In genomic region chr1:207050428-207050767, GRCh38 we compare ENCODE assay signal across 1 cellular context.
TF ChIP-seq lines count a peak whose summit lies in the region.

No MANE protein-coding gene starts in this region.

TF ChIP-seq in HepG2, 621 proteins besides CTCF, POLR2A, EP300 and RAD21:
- peak; percentile 71; the same call in 1 of the 2 replicates for TF ChIP-seq ZNF572 (CRISPR knock-in tag; IDR thresholded peaks at IDR 0.05)
- no peak; the same call in 1 of the 2 replicates for TF ChIP-seq ZNF784 (CRISPR knock-in tag; IDR thresholded peaks at IDR 0.05; ENCODE audit: borderline replicate concordance)
- TF ChIP-seq KAT7 (CRISPR knock-in tag; IDR thresholded peaks at IDR 0.05; ENCODE audit: borderline replicate concordance): no peak
- TF ChIP-seq MNT (IDR thresholded peaks at IDR 0.05): no peak
- TF ChIP-seq SMAD3 (CRISPR knock-in tag; IDR thresholded peaks at IDR 0.05): no peak
- peak; percentile 30; the same call in 1 of the 2 replicates for TF ChIP-seq SALL2 (CRISPR knock-in tag; IDR thresholded peaks at IDR 0.05)
- 0 out of 2 replicates have a peak, but pooled peaks have one; percentile 55 for TF ChIP-seq ZNF776 (CRISPR knock-in tag; IDR thresholded peaks at IDR 0.05)
- TF ChIP-seq ZFP41 (CRISPR knock-in tag; IDR thresholded peaks at IDR 0.05; ENCODE audit: borderline replicate concordance): no peak
- TF ChIP-seq ZBTB1 (CRISPR knock-in tag; IDR thresholded peaks at IDR 0.05; ENCODE audit: borderline replicate concordance): no peak
- no peak for TF ChIP-seq CREB1 (IDR thresholded peaks at IDR 0.05)
- TF ChIP-seq CREB1 (CRISPR knock-in tag; IDR thresholded peaks at IDR 0.05): 0 out of 2 replicates have a peak, but pooled peaks have one; percentile 14
- TF ChIP-seq GTF2F1 (IDR thresholded peaks at IDR 0.05; ENCODE audit: low read length): no peak
- TF ChIP-seq ZNF333 (CRISPR knock-in tag; IDR thresholded peaks at IDR 0.05; ENCODE audit: borderline replicate concordance): 0 out of 2 replicates have a peak, but pooled peaks have one; percentile 28
- TF ChIP-seq ZNF33A (CRISPR knock-in tag; IDR thresholded peaks at IDR 0.05; ENCODE audit: borderline replicate concordance): 0 out of 2 replicates have a peak, but pooled peaks have one; percentile 24
- 0 out of 2 replicates have a peak, but pooled peaks have one; percentile 34 for TF ChIP-seq ZNF563 (CRISPR knock-in tag; IDR thresholded peaks at IDR 0.05)
- no peak for TF ChIP-seq HOXA9 (CRISPR knock-in tag; IDR thresholded peaks at IDR 0.05; ENCODE audit: borderline replicate concordance)
- TF ChIP-seq SP5 (CRISPR knock-in tag; IDR thresholded peaks at IDR 0.05; ENCODE audit: borderline replicate concordance, low read depth): no peak
- 0 out of 2 replicates have a peak, but pooled peaks have one; percentile 52 for TF ChIP-seq NFKB2 (CRISPR knock-in tag; IDR thresholded peaks at IDR 0.05; ENCODE audit: borderline replicate concordance)
- 0 out of 2 replicates have a peak, but pooled peaks have one; percentile 16 for TF ChIP-seq PATZ1 (CRISPR knock-in tag; IDR thresholded peaks at IDR 0.05)
- TF ChIP-seq TP53 (CRISPR knock-in tag; conservative IDR thresholded peaks at IDR 0.05): 0 out of 2 replicates have a peak, but pooled peaks have one; percentile 15
- 0 out of 2 replicates have a peak, but pooled peaks have one; percentile 7 for TF ChIP-seq ELF1 (CRISPR knock-in tag; IDR thresholded peaks at IDR 0.05)
- TF ChIP-seq ZNF547 (CRISPR knock-in tag; IDR thresholded peaks at IDR 0.05): no peak
- TF ChIP-seq ZHX2 (IDR thresholded peaks at IDR 0.05; ENCODE audit: low read depth): no peak
- peak; percentile 31; the same call in 1 of the 2 replicates for TF ChIP-seq ZHX2 (CRISPR knock-in tag; IDR thresholded peaks at IDR 0.05; ENCODE audit: borderline replicate concordance)
- TF ChIP-seq ZKSCAN1 (IDR thresholded peaks at IDR 0.05; ENCODE audit: low read length): no peak
- 0 out of 2 replicates have a peak, but pooled peaks have one; percentile 52 for TF ChIP-seq ZFP90 (CRISPR knock-in tag; IDR thresholded peaks at IDR 0.05; ENCODE audit: borderline replicate concordance)
- no peak for TF ChIP-seq MBD4 (IDR thresholded peaks at IDR 0.05; ENCODE audit: borderline replicate concordance, low read length)
- TF ChIP-seq ZNF30 (CRISPR knock-in tag; IDR thresholded peaks at IDR 0.05): 0 out of 2 replicates have a peak, but pooled peaks have one; percentile 58
- TF ChIP-seq NFAT5 (CRISPR knock-in tag; IDR thresholded peaks at IDR 0.05): no peak
- TF ChIP-seq ZNF770 (CRISPR knock-in tag; IDR thresholded peaks at IDR 0.05): no peak
- TF ChIP-seq FOSL2 (CRISPR knock-in tag; IDR thresholded peaks at IDR 0.05): no peak
- no peak for TF ChIP-seq NCOA5 (CRISPR knock-in tag; IDR thresholded peaks at IDR 0.05)
- no peak for TF ChIP-seq U2AF2 (IDR thresholded peaks at IDR 0.05; ENCODE audit: low read depth, low read length)
- peak; percentile 32; the same call in 1 of the 2 replicates for TF ChIP-seq SP2 (CRISPR knock-in tag; IDR thresholded peaks at IDR 0.05)
- peak; percentile 3; the same call in 1 of the 2 replicates for TF ChIP-seq FOSL1 (CRISPR knock-in tag; IDR thresholded peaks at IDR 0.05; ENCODE audit: borderline replicate concordance)
- no peak for TF ChIP-seq CSRNP1 (CRISPR knock-in tag; IDR thresholded peaks at IDR 0.05)
- TF ChIP-seq THRA (CRISPR knock-in tag; IDR thresholded peaks at IDR 0.05; ENCODE audit: borderline replicate concordance): 0 out of 2 replicates have a peak, but pooled peaks have one; percentile 14
- no peak for TF ChIP-seq KLF9 (CRISPR knock-in tag; IDR thresholded peaks at IDR 0.05; ENCODE audit: low read depth)
- no peak for TF ChIP-seq KLF6 (CRISPR knock-in tag; IDR thresholded peaks at IDR 0.05)
